ENCODE assay signal across 8 cellular contexts in genomic region chr1:160046494-160047115, GRCh38. TPM values are rescaled to one million over a fixed set of nuclear protein-coding genes. Genes with fewer than 3 reads are reported as not detected.
A peak's percentile ranks its signal among the peaks of the same experiment; 100 is the strongest.
DNase-seq lines count a peak whose midpoint lies in the region; ATAC-seq, FAIRE-seq and TF ChIP-seq lines count a peak whose summit lies in the region.

No MANE protein-coding gene starts in this region.

- H3F3A ChIP-seq in SU-DHL-6 (ENCODE audit: insufficient read depth), result no peaks in the 10 kb centered on the region

- H3K9me3 Mint-ChIP-seq in CD14-positive monocyte, result no peaks in the 10 kb centered on the region

- H3K27ac Mint-ChIP-seq in CD14-positive monocyte, result peak overlapping the region in 2 of 7 donors; percentile 26 to 66

- H3K4me3 ChIP-seq in SU-DHL-6 (ENCODE audit: insufficient read depth, low read length, poor library complexity, severe bottlenecking), result no peak overlapping the region

- in situ Hi-C loops in T47D (cut with HindIII; ENCODE audit: low pct_unique_long_range_greater_than_20kb, low sequenced_read_pairs), result no loop called here

- H3K27me3 ChIP-seq in SU-DHL-6 (ENCODE audit: low read length), result no peaks in the 10 kb centered on the region

- H3K9me2 ChIP-seq in SU-DHL-6 (replicated peaks; ENCODE audit: insufficient read depth, low read length), result no peaks in the 10 kb centered on the region

- no peaks in the 10 kb centered on the region for H4K20me1 ChIP-seq in SU-DHL-6 (ENCODE audit: low read depth, low read length)

- no peak overlapping the region for H3K27ac ChIP-seq in SU-DHL-6 (ENCODE audit: low read depth, low read length)

- no peaks in the 10 kb centered on the region for H3K9me3 ChIP-seq in SU-DHL-6 (ENCODE audit: insufficient read depth, low read length)

- no peaks in the 10 kb centered on the region for H3K36me3 ChIP-seq in SU-DHL-6 (ENCODE audit: low read length)

- peak; percentile 78 for TF ChIP-seq CTCF in CD14-positive monocyte (IDR thresholded peaks at IDR 0.05)
- TF ChIP-seq CTCF in SU-DHL-6 (IDR thresholded peaks at IDR 0.05; ENCODE audit: insufficient read depth, low read length, poor library complexity, severe bottlenecking), result peak; percentile 70

- H3K9ac ChIP-seq in SU-DHL-6 (ENCODE audit: low read length), result no peak overlapping the region

- intact Hi-C loops in CD14-positive monocyte (cut with micrococcal nuclease), result loop anchor here (5.0 kb wide), 1 partner anchor 36 kb away; the partner anchor contains the start of gene KCNJ9 (in 2 of the 2)

- DNase-seq in CD14-positive monocyte (ENCODE audit: low spot score), result no peak
- DNase-seq in HTR-8/SVneo (ENCODE audit: insufficient read length, low spot score), result peak; percentile 50
- peak; percentile 64 to 69 for DNase-seq in T47D (ENCODE audit: low read depth in 1 of 2, low spot score in 1 of 2)
- DNase-seq in iPS-NIHi7 (ENCODE audit: extremely low spot score), result peak; percentile 86
- peak; percentile 48 for DNase-seq in stimulated activated CD4-positive, alpha-beta T cell treated with anti-CD3 and anti-CD28 coated beads, Interleukin-15, amount 100 ng/mL, for 24 hours

- FAIRE-seq in HTR-8/SVneo (lab: Jason Lieb, UNC), result no peak

- ATAC-seq in GM18909 (IDR thresholded peaks at IDR 0.05; ENCODE audit: poor library complexity, unreplicated experiment) (peak; percentile 68), GM18858 (IDR thresholded peaks at IDR 0.05; ENCODE audit: unreplicated experiment) (no peak)

- H3K4me3 Mint-ChIP-seq in CD14-positive monocyte, result peak overlapping the region; percentile 75 to 91

- H3K4me1 Mint-ChIP-seq in CD14-positive monocyte, result peaks cover 13% of the 10 kb centered on the region

- peaks cover 9 to 19% (median 15%) of the 10 kb centered on the region in 3 donors for H3K27me3 Mint-ChIP-seq in CD14-positive monocyte (ENCODE audit: low read depth in 3 of 3)

- H3K4me2 ChIP-seq in SU-DHL-6 (ENCODE audit: low read depth, low read length, poor library complexity, severe bottlenecking), result peak overlapping the region; percentile 45

- H3K36me3 Mint-ChIP-seq in CD14-positive monocyte, result no peaks in the 10 kb centered on the region

- H2AFZ ChIP-seq in SU-DHL-6 (ENCODE audit: low read depth, low read length, severe bottlenecking), result peak overlapping the region; percentile 70

- no peaks in the 10 kb centered on the region for H3K79me2 ChIP-seq in SU-DHL-6 (ENCODE audit: insufficient read depth, low read length)

RNA-seq across cellular contexts. Expression of gene PIGM, which starts 14.8 kb away (rescaled TPM):
- 1 to 10 TPM; 3.7 to 4.2 TPM for polyA plus RNA-seq in CD14-positive monocyte

RNA-seq across cellular contexts. Expression of gene KCNJ10, which starts 23.4 kb away (rescaled TPM):
- not detected for polyA plus RNA-seq in CD14-positive monocyte

RNA-seq across cellular contexts. Expression of gene KCNJ9, which starts 34.7 kb away (rescaled TPM):
- not detected for polyA plus RNA-seq in CD14-positive monocyte

RNA-seq across cellular contexts. Expression of gene IGSF8, which starts 51.8 kb away (rescaled TPM):
- polyA plus RNA-seq in CD14-positive monocyte, result 10 to 100 TPM in 1 of 2 donors, 1 to 10 TPM in 1; 9.6 to 10.8 TPM
